In the genomic region with DNA sequence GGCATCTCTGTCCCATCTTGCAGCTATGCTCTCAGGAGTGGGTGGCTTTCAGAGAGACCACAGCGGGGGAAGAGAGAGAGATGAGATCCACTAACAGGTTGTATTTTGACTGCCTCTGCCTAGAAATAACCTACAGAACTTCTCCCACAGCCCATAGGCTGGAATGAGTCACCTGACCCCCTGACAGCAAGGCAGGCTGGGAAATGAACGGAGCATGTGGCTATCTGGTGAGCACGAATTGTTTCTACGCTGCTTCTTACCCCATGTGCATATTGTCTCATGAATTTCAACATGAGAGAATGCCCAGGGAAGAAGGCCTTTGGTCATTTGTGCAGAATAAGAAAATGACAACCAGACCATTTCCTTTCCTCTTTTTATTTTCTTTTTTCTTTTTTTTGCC, we compare ENCODE assay signal across 28 cellular contexts.
"Had no signal": no experiment of that assay in that cellular context is flagged by ENCODE, and none has a peak within 500 bp of the region (broad histone marks: within the 10 kb centered on the region; RNA-seq: fewer than 3 reads in every experiment).

No MANE protein-coding gene starts in this region.

- H3K4me1 Mint-ChIP-seq: activated T-helper 17 cell treated with anti-CD3 and anti-CD28 coated beads, Interleukin-2, amount 50 U/mL, for 72 hours; T-helper 17 cell had no signal

- H3K27me3 ChIP-seq: cardiac muscle cell, colonic mucosa, esophagus squamous epithelium had no signal

- H3K4me3 ChIP-seq: cardiac muscle cell, colonic mucosa, esophagus squamous epithelium, heart right ventricle had no signal

- H3K27ac Mint-ChIP-seq: activated B cell treated with CpG ODN at 0.5 μM for 24 hours; activated CD8-positive, alpha-beta T cell treated with anti-CD3 and anti-CD28 coated beads for 36 hours; activated naive CD8-positive, alpha-beta T cell; activated T-helper 17 cell treated with anti-CD3 and anti-CD28 coated beads, Interleukin-2, amount 50 U/mL, for 72 hours; T-helper 17 cell; T-helper 2 cell treated with Interferon-gamma antibody and Interleukin-4, amounts not matched to agents 5 μg/mL and 100 μg/mL, for 36 hours had no signal

- H3K27me3 Mint-ChIP-seq: activated naive CD8-positive, alpha-beta T cell had no signal

- ATAC-seq: activated CD4-positive, CD25-positive, alpha-beta regulatory T cell treated with anti-CD3 and anti-CD28 coated beads, Interleukin-2, amount 50 U/mL, for 24 hours; activated CD8-positive, alpha-beta T cell treated with anti-CD3 and anti-CD28 coated beads for 36 hours; activated T-cell treated with anti-CD3 and anti-CD28 coated beads, Interleukin-2, amount 50 U/mL, for 4 hours; activated T-helper 17 cell treated with anti-CD3 and anti-CD28 coated beads, Interleukin-2, amount 50 U/mL, for 72 hours; heart right ventricle; T-helper 17 cell had no signal

- H3K9me3 Mint-ChIP-seq: activated B cell treated with CpG ODN at 0.5 μM for 24 hours; activated CD8-positive, alpha-beta T cell treated with anti-CD3 and anti-CD28 coated beads for 36 hours; activated T-cell treated with anti-CD3 and anti-CD28 coated beads, Interleukin-2, amount 50 U/mL, for 4 hours; activated T-helper 17 cell treated with anti-CD3 and anti-CD28 coated beads, Interleukin-2, amount 50 U/mL, for 72 hours; T-helper 2 cell treated with Interferon-gamma antibody and Interleukin-4, amounts not matched to agents 5 μg/mL and 100 μg/mL, for 36 hours had no signal

- H3K4me3 Mint-ChIP-seq: activated B cell treated with CpG ODN at 0.5 μM for 24 hours; activated CD8-positive, alpha-beta T cell treated with anti-CD3 and anti-CD28 coated beads for 36 hours; activated naive CD8-positive, alpha-beta T cell; activated T-cell treated with anti-CD3 and anti-CD28 coated beads, Interleukin-2, amount 50 U/mL, for 4 hours; activated T-helper 17 cell treated with anti-CD3 and anti-CD28 coated beads, Interleukin-2, amount 50 U/mL, for 72 hours; T-helper 17 cell; T-helper 2 cell treated with Interferon-gamma antibody and Interleukin-4, amounts not matched to agents 5 μg/mL and 100 μg/mL, for 36 hours had no signal

- H3K4me1 ChIP-seq: colonic mucosa, esophagus squamous epithelium, heart right ventricle had no signal

- H3K9me3 ChIP-seq: colonic mucosa, esophagus squamous epithelium, heart right ventricle had no signal

- H3K27ac ChIP-seq: cardiac muscle cell, colonic mucosa, epithelial cell of prostate, esophagus squamous epithelium, heart right ventricle had no signal

- H3K36me3 ChIP-seq: cardiac muscle cell, colonic mucosa, esophagus squamous epithelium, heart right ventricle had no signal

- H3K36me3 Mint-ChIP-seq: activated naive CD8-positive, alpha-beta T cell had no signal

- DNase-seq: activated B cell treated with CpG ODN at 0.5 μM for 24 hours; activated CD4-positive, alpha-beta T cell treated with anti-CD3 and anti-CD28 coated beads for 48 hours; activated CD4-positive, alpha-beta T cell treated with anti-CD3 and anti-CD28 coated beads, Interleukin-2, amount 50 U/mL, for 1 hour; activated CD4-positive, alpha-beta T cell treated with anti-CD3 and anti-CD28 coated beads, Interleukin-2, amount 50 U/mL, for 48 hours; activated CD8-positive, alpha-beta memory T cell treated with anti-CD3 and anti-CD28 coated beads for 24 hours; activated CD8-positive, alpha-beta T cell treated with anti-CD3 and anti-CD28 coated beads for 36 hours; activated effector memory CD4-positive, alpha-beta T cell treated with Interleukin-2 at 50 U/mL for 16 hours; activated gamma-delta T cell treated with Interleukin-2 at 50 U/mL for 16 hours; activated naive CD4-positive, alpha-beta T cell treated with anti-CD3 and anti-CD28 coated beads, Interleukin-2, amount 50 U/mL, for 16 hours; activated naive CD4-positive, alpha-beta T cell treated with Interleukin-2 at 50 U/mL for 16 hours; activated T-cell treated with anti-CD3 and anti-CD28 coated beads, Interleukin-2, amount 50 U/mL, for 4 hours; amniotic stem cell; anterior cingulate cortex; central memory CD4-positive, alpha-beta T cell; cerebellar nuclear complex; colonic mucosa; effector CD8-positive, alpha-beta T cell; esophagus squamous epithelium; heart right ventricle; T-helper 1 cell; T-helper 17 cell; T1000 had no signal
